ENCODE assay signal across 8 cellular contexts in the genomic region with DNA sequence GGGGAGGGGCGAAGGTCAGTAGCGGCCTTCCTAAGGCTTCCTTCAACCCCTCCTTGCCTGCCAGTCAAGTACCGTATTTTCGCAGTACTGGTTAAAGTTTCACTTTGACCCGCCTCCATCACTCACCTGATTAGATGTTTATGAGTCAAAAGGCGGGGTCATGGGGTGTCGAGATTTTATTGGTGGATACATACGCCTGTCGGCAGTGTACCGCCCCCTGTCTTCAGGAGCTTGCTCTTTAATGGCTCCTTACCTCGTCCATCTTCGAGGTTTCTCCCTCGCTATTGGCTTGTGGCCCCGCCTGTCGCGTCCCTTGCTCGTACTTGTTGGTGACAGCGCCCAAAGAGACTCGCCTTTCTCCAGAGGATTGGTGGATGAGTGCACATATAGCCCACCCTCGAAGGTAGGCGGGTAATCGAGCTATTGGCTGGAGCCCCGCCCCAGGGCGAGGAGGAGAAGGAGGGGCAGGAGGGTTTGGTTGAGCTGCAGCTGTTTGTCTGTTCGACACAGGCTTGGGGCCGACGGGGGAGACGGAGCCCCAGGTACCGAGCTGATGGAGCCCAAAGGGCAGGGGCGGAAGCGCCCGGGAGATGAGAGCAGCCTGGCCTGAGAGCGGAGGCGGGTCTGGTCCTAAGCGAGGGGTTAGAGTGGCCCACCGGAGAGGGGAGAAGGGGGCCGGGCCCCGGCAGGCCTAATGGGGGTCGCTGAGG. TPM values are rescaled to one million over a fixed set of nuclear protein-coding genes. Genes with fewer than 3 reads are reported as not detected.
A peak's percentile ranks its signal among the peaks of the same experiment; 100 is the strongest.
DNase-seq lines count a peak whose midpoint lies in the region; ATAC-seq, FAIRE-seq and TF ChIP-seq lines count a peak whose summit lies in the region.

RAB5B (plus strand) TSS at position 481 of the 710 bp plus-strand sequence. CDS start 12,883 bp downstream, outside the sequence.

- H3K27me3 ChIP-seq in naive thymus-derived CD4-positive, alpha-beta T cell (ENCODE audit: control insufficient read depth in 2 of 2, insufficient read depth in 2 of 2, low read length in 2 of 2): no peaks in the 10 kb centered on the region

- H3K4me1 Mint-ChIP-seq in activated T-helper 17 cell treated with anti-CD3 and anti-CD28 coated beads, Interleukin-2, amount 50 U/mL, for 72 hours: peaks cover 7% of the 10 kb centered on the region
- peaks cover 18 to 31% (median 26%) of the 10 kb centered on the region in 7 donors for H3K4me1 Mint-ChIP-seq in naive thymus-derived CD4-positive, alpha-beta T cell
- peaks cover 21 to 31% of the 10 kb centered on the region in 2 donors for H3K4me1 Mint-ChIP-seq in stimulated activated naive B cell treated with anti-CD40 and anti-IgM and Interleukin-4, amounts not matched to agents 10 μg/mL and 1 μg/mL and 100 μg/mL, for 72 hours

- FAIRE-seq in H54 (lab: Jason Lieb, UNC): peak; percentile 96

- no peak within 1 kb of the TSS for H3K4me3 Mint-ChIP-seq in activated T-helper 17 cell treated with anti-CD3 and anti-CD28 coated beads, Interleukin-2, amount 50 U/mL, for 72 hours
- H3K4me3 Mint-ChIP-seq in naive thymus-derived CD4-positive, alpha-beta T cell: no peak within 1 kb of the TSS
- no peak within 1 kb of the TSS for H3K4me3 Mint-ChIP-seq in stimulated activated naive B cell treated with anti-CD40 and anti-IgM and Interleukin-4, amounts not matched to agents 10 μg/mL and 1 μg/mL and 100 μg/mL, for 72 hours

- intact Hi-C loops in naive thymus-derived CD4-positive, alpha-beta T cell (cut with micrococcal nuclease): loop anchor here (1.0 to 10.0 kb wide), 22 partner anchors 7 to 664 kb away; partner anchors contain the start of genes PA2G4 (in 2 of the 2), RPS26 (in 2 of the 2), SARNP (in 2 of the 2) and ZC3H10 (in 2 of the 2)

- H3K27ac ChIP-seq in RWPE1: peak within 1 kb of the TSS; percentile 89
- H3K27ac ChIP-seq in naive thymus-derived CD4-positive, alpha-beta T cell (ENCODE audit: low read depth, low read length): peak within 1 kb of the TSS; percentile 88

- H3K9me3 Mint-ChIP-seq in activated T-helper 17 cell treated with anti-CD3 and anti-CD28 coated beads, Interleukin-2, amount 50 U/mL, for 72 hours: no peaks in the 10 kb centered on the region
- no peaks in the 10 kb centered on the region for H3K9me3 Mint-ChIP-seq in naive thymus-derived CD4-positive, alpha-beta T cell
- H3K9me3 Mint-ChIP-seq in stimulated activated naive B cell treated with anti-CD40 and anti-IgM and Interleukin-4, amounts not matched to agents 10 μg/mL and 1 μg/mL and 100 μg/mL, for 72 hours: no peaks in the 10 kb centered on the region

- DNase-seq in ELF-1 (ENCODE audit: low read depth, low spot score) (peak; percentile 100), H54 (ENCODE audit: insufficient read length, low spot score) (peak; percentile 84), LoVo (ENCODE audit: low spot score) (peak; percentile 100), RWPE1 (ENCODE audit: low spot score) (peak; percentile 97), fibroblast of mammary gland (ENCODE audit: low read depth) (peak; percentile 100)
- DNase-seq in naive thymus-derived CD4-positive, alpha-beta T cell: peak; percentile 81 to 100 (median 98)
- peak; percentile 99 for DNase-seq in stimulated activated naive B cell treated with anti-CD40 and anti-IgM and Interleukin-4, amounts not matched to agents 10 μg/mL and 1 μg/mL and 100 μg/mL, for 72 hours

- H3K36me3 Mint-ChIP-seq in activated T-helper 17 cell treated with anti-CD3 and anti-CD28 coated beads, Interleukin-2, amount 50 U/mL, for 72 hours (ENCODE audit: low read depth): peaks cover 22% of the 10 kb centered on the region
- peaks cover 0 to 13% (median 3%) of the 10 kb centered on the region in 5 donors for H3K36me3 Mint-ChIP-seq in naive thymus-derived CD4-positive, alpha-beta T cell
- H3K36me3 Mint-ChIP-seq in stimulated activated naive B cell treated with anti-CD40 and anti-IgM and Interleukin-4, amounts not matched to agents 10 μg/mL and 1 μg/mL and 100 μg/mL, for 72 hours: peaks cover 14 to 28% of the 10 kb centered on the region in 2 donors

- no peaks in the 10 kb centered on the region for H3K9me3 ChIP-seq in naive thymus-derived CD4-positive, alpha-beta T cell (ENCODE audit: control insufficient read depth in 2 of 3, low read length in 3 of 3)

- peaks cover 0 to 4% (median 0%) of the 10 kb centered on the region in 3 experiments for H3K36me3 ChIP-seq in naive thymus-derived CD4-positive, alpha-beta T cell (ENCODE audit: control insufficient read depth in 2 of 3, insufficient read depth in 3 of 3, low read length in 3 of 3)

- peak; percentile 67 for TF ChIP-seq POLR2A in H54 (IDR thresholded peaks at IDR 0.05; ENCODE audit: low read depth, low read length)

- no peak within 1 kb of the TSS for H3K27ac Mint-ChIP-seq in activated T-helper 17 cell treated with anti-CD3 and anti-CD28 coated beads, Interleukin-2, amount 50 U/mL, for 72 hours
- no peak within 1 kb of the TSS for H3K27ac Mint-ChIP-seq in naive thymus-derived CD4-positive, alpha-beta T cell
- H3K27ac Mint-ChIP-seq in stimulated activated naive B cell treated with anti-CD40 and anti-IgM and Interleukin-4, amounts not matched to agents 10 μg/mL and 1 μg/mL and 100 μg/mL, for 72 hours: no peak within 1 kb of the TSS

- CTCF ChIA-PET in RWPE1 (lab: Yijun Ruan, JAX): interaction anchor here (0.6 kb wide), 2 partner anchors 73 to 1682 kb away, joined by 5 to 7 read pairs; no protein-coding TSS in a partner anchor
- CTCF ChIA-PET in naive thymus-derived CD4-positive, alpha-beta T cell (lab: Charles Lee): interaction anchor here (0.6 to 2.0 kb wide), 11 partner anchors 11 to 663 kb away, joined by 3 to 7 read pairs (median 5); partner anchors contain the start of genes DNAJC14, ORMDL2 and SARNP

- peak; percentile 91 for ATAC-seq in activated T-helper 17 cell treated with anti-CD3 and anti-CD28 coated beads, Interleukin-2, amount 50 U/mL, for 72 hours (replicated peaks)
- ATAC-seq in naive thymus-derived CD4-positive, alpha-beta T cell: peak; percentile 92
- peak; percentile 90 to 91 for ATAC-seq in stimulated activated naive B cell treated with anti-CD40 and anti-IgM and Interleukin-4, amounts not matched to agents 10 μg/mL and 1 μg/mL and 100 μg/mL, for 72 hours (replicated peaks)

- H3K4me1 ChIP-seq in naive thymus-derived CD4-positive, alpha-beta T cell (ENCODE audit: control insufficient read depth in 2 of 2, insufficient read depth in 2 of 2, low read length in 2 of 2): peaks cover 8 to 19% of the 10 kb centered on the region in 2 donors

- peak within 1 kb of the TSS; percentile 93 for H3K4me3 ChIP-seq in fibroblast of mammary gland (ENCODE audit: control insufficient read depth, low read depth, low read length)
- peak within 1 kb of the TSS; percentile 84 for H3K4me3 ChIP-seq in naive thymus-derived CD4-positive, alpha-beta T cell (ENCODE audit: low read length)

- POLR2A ChIA-PET in RWPE1 (lab: Yijun Ruan, JAX; ENCODE audit: low non-redundant PET): interaction anchor here (0.5 to 1.6 kb wide), 7 partner anchors 16 to 243 kb away, joined by 3 to 9 read pairs (median 3); no protein-coding TSS in a partner anchor
- POLR2A ChIA-PET in naive thymus-derived CD4-positive, alpha-beta T cell (lab: Charles Lee): interaction anchor here (0.5 to 3.3 kb wide), 51 partner anchors 11 to 672 kb away, joined by 3 to 51 read pairs (median 4); partner anchors contain the start of genes ATP5F1B, BLOC1S1, CNPY2 and DGKA

- no peak for TF ChIP-seq CTCF in RWPE1 (conservative IDR thresholded peaks at IDR 0.05; ENCODE audit: low read depth)
- no peak for TF ChIP-seq CTCF in fibroblast of mammary gland (conservative IDR thresholded peaks at IDR 0.05; ENCODE audit: control insufficient read depth, insufficient read depth, low read depth, low read length)

- H3K27me3 Mint-ChIP-seq in activated T-helper 17 cell treated with anti-CD3 and anti-CD28 coated beads, Interleukin-2, amount 50 U/mL, for 72 hours: no peaks in the 10 kb centered on the region
- H3K27me3 Mint-ChIP-seq in naive thymus-derived CD4-positive, alpha-beta T cell: no peaks in the 10 kb centered on the region
- H3K27me3 Mint-ChIP-seq in stimulated activated naive B cell treated with anti-CD40 and anti-IgM and Interleukin-4, amounts not matched to agents 10 μg/mL and 1 μg/mL and 100 μg/mL, for 72 hours: no peaks in the 10 kb centered on the region

RNA-seq across cellular contexts. Expression of gene RAB5B, which starts in this region (rescaled TPM):
- 10 to 100 TPM; 34.2 to 50.8 TPM for total RNA-seq in activated T-helper 17 cell treated with anti-CD3 and anti-CD28 coated beads, Interleukin-2, amount 50 U/mL, for 72 hours
- total RNA-seq in naive thymus-derived CD4-positive, alpha-beta T cell: 100 to 1,000 TPM in 1 of 5 experiments, 10 to 100 TPM in 4; 45.2 to 109 (median 62.7) TPM
- 10 to 100 TPM; 69.6 to 86.7 TPM for polyA plus RNA-seq in naive thymus-derived CD4-positive, alpha-beta T cell

Comparison
In these comparisons a context has a peak if more than half of its experiments do, and no peak if none do; other contexts are left out.
1. Peak in every context shown above with its lines: DNase-seq, ATAC-seq, H3K4me3 ChIP-seq and H3K27ac ChIP-seq.